In genomic region chr4:6142511-6142910, GRCh38 we compare ENCODE assay signal across 19 cellular contexts. TPM values are rescaled to one million over a fixed set of nuclear protein-coding genes. Genes with fewer than 3 reads are reported as not detected.
DNase-seq lines count a peak whose midpoint lies in the region; ATAC-seq and TF ChIP-seq lines count a peak whose summit lies in the region.
"Had no signal": no experiment of that assay in that cellular context is flagged by ENCODE, and none has a peak within 500 bp of the region (broad histone marks: within the 10 kb centered on the region; RNA-seq: fewer than 3 reads in every experiment).

No MANE protein-coding gene starts in this region.

- ATAC-seq in HG03432 (IDR thresholded peaks at IDR 0.05; ENCODE audit: unreplicated experiment), result no peak

- no peak overlapping the region for H3K56ac ChIP-seq in mesendoderm (ENCODE audit: low read length)

- DNase-seq in caudate nucleus (lab: John Stamatoyannopoulos, UW) (no peak), mesendoderm (no peak), spleen (peak; percentile 51)
- no peak for DNase-seq in stimulated activated CD8-positive, alpha-beta memory T cell treated with anti-CD3 and anti-CD28 coated beads, Interleukin-4, amount 100 ng/mL, for 48 hours
- DNase-seq: C1 segment of cervical spinal cord; Calu3; CD4-positive, alpha-beta memory T cell; COR-L47; DMS53; DMS79 treated with DMSO at 0.1 percent for 48 hours; GF-D8; GOT3; HFFc6 had no signal

- H3K27me3 ChIP-seq in mesendoderm (ENCODE audit: insufficient read depth, low read length, poor library complexity), result no peaks in the 10 kb centered on the region
- no peaks in the 10 kb centered on the region for H3K27me3 ChIP-seq in spleen (replicated peaks in 1 of 7)

- no peak overlapping the region for H2BK120ac ChIP-seq in mesendoderm (ENCODE audit: low read depth, low read length)

- H3K18ac ChIP-seq in mesendoderm (ENCODE audit: low read length), result peak overlapping the region; percentile 4

- peaks cover 0 to 26% (median 13%) of the 10 kb centered on the region in 8 donors for H3K9me3 ChIP-seq in spleen
- H3K9me3 ChIP-seq: HAP-1 had no signal

- no peak overlapping the region for H2BK5ac ChIP-seq in mesendoderm (ENCODE audit: low read length)

- TF ChIP-seq POLR2A in spleen (IDR thresholded peaks at IDR 0.05), result no peak

- no peak overlapping the region for H4K5ac ChIP-seq in mesendoderm (ENCODE audit: low read length)

- no peak overlapping the region for H3K9ac ChIP-seq in mesendoderm (ENCODE audit: low read length)

- H3K4me1 ChIP-seq in mesendoderm (ENCODE audit: control insufficient read depth, low read depth, low read length) (peaks cover 4% of the 10 kb centered on the region), spleen (no peaks in the 10 kb centered on the region)
- H3K4me1 ChIP-seq: HAP-1 had no signal

- no peak overlapping the region for H3K4me2 ChIP-seq in mesendoderm (ENCODE audit: low read length)

- H3K79me2 ChIP-seq in mesendoderm (ENCODE audit: control insufficient read depth, insufficient read depth, low read length), result no peaks in the 10 kb centered on the region

- no CpG with 5 or more reads among the region's 7 CpGs for WGBS in mesendoderm (ENCODE audit: extremely low coverage, insufficient coverage, low lambda C conversion rate)
- WGBS in spleen, 5 donors, result 87 to 93% (median 93%) methylated on average over 6 to 7 of the region's 7 CpGs

- no peak overlapping the region for H2AK5ac ChIP-seq in mesendoderm (ENCODE audit: low read length)

- peak overlapping the region; percentile 3 for H2BK15ac ChIP-seq in mesendoderm (replicated peaks; ENCODE audit: low read depth)

- no peak overlapping the region for H3K23ac ChIP-seq in mesendoderm (ENCODE audit: low read length)

- H3K36me3 ChIP-seq in mesendoderm (ENCODE audit: control insufficient read depth, insufficient read depth, low read length) (no peaks in the 10 kb centered on the region), spleen (no peaks in the 10 kb centered on the region)
- H3K36me3 ChIP-seq: HAP-1 had no signal

- H3K4ac ChIP-seq in mesendoderm (ENCODE audit: low read depth, low read length), result peak overlapping the region; percentile 5

- H3K27ac ChIP-seq in angular gyrus (ENCODE audit: low read depth, low read length) (peak overlapping the region; percentile 32), caudate nucleus (ENCODE audit: low read depth, low read length) (peak overlapping the region; percentile 52), mesendoderm (ENCODE audit: low read depth, low read length) (no peak overlapping the region), spleen (no peak overlapping the region)

- H3K79me1 ChIP-seq in mesendoderm (ENCODE audit: low read length), result no peaks in the 10 kb centered on the region

- H3K4me3 ChIP-seq in mesendoderm (ENCODE audit: low read length) (no peak overlapping the region), spleen (no peak overlapping the region)
- H3K4me3 ChIP-seq: HAP-1 had no signal

- TF ChIP-seq CTCF in spleen (IDR thresholded peaks at IDR 0.05 in 8 of 11, conservative IDR thresholded peaks at IDR 0.05 in 3 of 11), result no peak

- H4K8ac ChIP-seq in mesendoderm (ENCODE audit: low read depth, low read length), result no peak overlapping the region

- intact Hi-C loops in spleen (cut with DNase I; ENCODE audit: low total_unique reads), result no loop called here

RNA-seq across cellular contexts. Expression of gene JAKMIP1, which starts 57.8 kb away (rescaled TPM):
- polyA plus RNA-seq in mesendoderm (2013, experiment 1 of 2), result 3.5 TPM
- polyA plus RNA-seq in mesendoderm (2013, experiment 2 of 2), result 3.5 TPM
- total RNA-seq in spleen, result 1 to 10 TPM; 1.5 to 8.7 (median 3.4) TPM
- 1 to 10 TPM in 1 of 3 donors, under 1 TPM in 2; 0.37 to 1.2 (median 0.77) TPM for polyA plus RNA-seq in spleen
- total RNA-seq: A673, Calu3, G401, HFFc6 had no signal
- polyA plus RNA-seq: BJ had no signal

Comparison
In these comparisons a context has a peak if more than half of its experiments do, and no peak if none do; other contexts are left out.
1. H3K27ac ChIP-seq: peak in angular gyrus (single experiment) and caudate nucleus (single experiment); none in mesendoderm (single experiment) and spleen (0 of 8).